ENCODE assay signal across 15 cellular contexts in the genomic region with DNA sequence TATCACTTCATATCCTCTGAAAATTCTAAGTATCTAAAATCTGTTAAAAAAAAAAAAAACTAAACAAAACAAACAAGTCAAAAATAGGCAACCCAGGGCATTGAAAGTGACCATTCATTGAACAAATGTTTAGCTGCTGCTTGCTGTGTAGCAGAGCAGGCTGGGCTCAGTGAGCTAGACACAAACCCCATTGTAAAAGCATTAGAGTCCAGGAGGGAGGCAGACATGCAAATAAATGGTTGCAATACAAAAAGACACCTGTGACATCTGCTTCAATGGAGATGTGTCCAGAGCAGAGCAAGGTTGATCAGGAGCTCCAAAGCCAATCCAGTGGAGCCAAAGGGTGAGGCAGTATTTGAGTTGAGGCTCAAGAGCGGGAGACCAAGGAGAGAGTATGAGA.
DNase-seq lines count a peak whose midpoint lies in the region; ATAC-seq and FAIRE-seq lines count a peak whose summit lies in the region.
"Had no signal": no experiment of that assay in that cellular context is flagged by ENCODE, and none has a peak within 500 bp of the region (broad histone marks: within the 10 kb centered on the region; RNA-seq: fewer than 3 reads in every experiment).

No MANE protein-coding gene starts in this region.

- no peak for FAIRE-seq in RCC 7860 (lab: Jason Lieb, UNC)
- FAIRE-seq: H54 had no signal

- DNase-seq in NCI-H146 (lab: John Stamatoyannopoulos, UW) (peak; percentile 80), medulla oblongata (ENCODE audit: extremely low spot score) (peak; percentile 64), caudate nucleus (lab: John Stamatoyannopoulos, UW) (no peak), RCC 7860 (ENCODE audit: low spot score) (no peak)
- DNase-seq: C1 segment of cervical spinal cord; KBM-7; NCI-H1436; NCI-H2081; NCI-H510A treated with DMSO at 0.1 percent for 48 hours; NK-92 treated with Interleukin-12 subunit alpha and Interleukin-12 subunit beta, amount 100 ng/mL, for 24 hours; SHP77 treated with DMSO at 0.1 percent for 48 hours had no signal

- no peak overlapping the region for H3K27ac ChIP-seq in caudate nucleus (ENCODE audit: low read depth, low read length)

- ATAC-seq in GM18498 (IDR thresholded peaks at IDR 0.05; ENCODE audit: unreplicated experiment), result peak; percentile 65
- ATAC-seq in GM19467 (IDR thresholded peaks at IDR 0.05; ENCODE audit: unreplicated experiment), result peak; percentile 69
- ATAC-seq in GM18519 (IDR thresholded peaks at IDR 0.05; ENCODE audit: low FRiP score, unreplicated experiment), result no peak

Comparison
In these comparisons a context has a peak if more than half of its experiments do, and no peak if none do; other contexts are left out.
1. DNase-seq: peak in NCI-H146 (single experiment) and medulla oblongata (single experiment); none in caudate nucleus (0 of 61) and RCC 7860 (single experiment).